Comparison of ENCODE assay signal across 1 cellular context in the genomic region with DNA sequence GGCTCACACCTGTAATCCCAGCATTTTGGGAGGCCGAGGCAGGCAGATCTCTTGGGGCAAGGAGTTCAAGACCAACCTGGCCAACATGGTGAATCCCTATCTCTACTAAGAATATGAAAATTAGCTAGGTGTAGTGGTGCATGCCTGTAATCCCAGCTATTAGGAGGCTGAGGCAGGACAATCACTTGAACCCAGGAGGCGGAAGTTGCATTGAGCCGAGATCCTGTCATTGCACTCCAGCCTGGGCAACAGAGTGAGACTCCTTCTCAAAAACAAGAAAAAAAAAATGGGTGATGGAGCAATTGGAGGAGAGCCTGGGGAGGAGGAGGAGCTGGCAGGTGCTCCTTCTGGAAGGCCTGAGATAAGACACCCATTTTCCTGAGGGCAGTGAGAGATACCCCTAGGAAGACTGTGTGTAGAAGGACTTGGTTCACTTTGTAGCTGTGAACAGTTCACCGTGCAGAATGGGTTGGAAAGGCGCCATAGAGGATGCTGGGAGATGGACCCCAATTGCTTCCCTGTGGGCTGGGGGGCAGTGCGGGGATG.
A peak's percentile ranks its signal among the peaks of the same experiment; 100 is the strongest.
TF ChIP-seq lines count a peak whose summit lies in the region.

No MANE protein-coding gene starts in this region.

TF ChIP-seq in K562, 482 proteins besides CTCF, POLR2A, EP300 and RAD21 (continues in another document):
- TF ChIP-seq, protein P1, sequence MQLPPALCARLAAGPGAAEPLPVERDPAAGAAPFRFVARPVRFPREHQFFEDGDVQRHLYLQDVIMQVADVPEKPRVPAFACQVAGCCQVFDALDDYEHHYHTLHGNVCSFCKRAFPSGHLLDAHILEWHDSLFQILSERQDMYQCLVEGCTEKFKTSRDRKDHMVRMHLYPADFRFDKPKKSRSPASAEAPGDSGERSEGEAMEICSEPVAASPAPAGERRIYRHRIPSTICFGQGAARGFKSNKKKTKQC (CRISPR knock-in tag; IDR thresholded peaks at IDR 0.05), result no peak
- TF ChIP-seq RFX7 (CRISPR knock-in tag; IDR thresholded peaks at IDR 0.05), result no peak
- no peak for TF ChIP-seq FIP1L1 (IDR thresholded peaks at IDR 0.05; ENCODE audit: low read depth, low read length, poor library complexity, severe bottlenecking)
- no peak for TF ChIP-seq MCM5 (IDR thresholded peaks at IDR 0.05; ENCODE audit: low read depth)
- TF ChIP-seq, protein P2, sequence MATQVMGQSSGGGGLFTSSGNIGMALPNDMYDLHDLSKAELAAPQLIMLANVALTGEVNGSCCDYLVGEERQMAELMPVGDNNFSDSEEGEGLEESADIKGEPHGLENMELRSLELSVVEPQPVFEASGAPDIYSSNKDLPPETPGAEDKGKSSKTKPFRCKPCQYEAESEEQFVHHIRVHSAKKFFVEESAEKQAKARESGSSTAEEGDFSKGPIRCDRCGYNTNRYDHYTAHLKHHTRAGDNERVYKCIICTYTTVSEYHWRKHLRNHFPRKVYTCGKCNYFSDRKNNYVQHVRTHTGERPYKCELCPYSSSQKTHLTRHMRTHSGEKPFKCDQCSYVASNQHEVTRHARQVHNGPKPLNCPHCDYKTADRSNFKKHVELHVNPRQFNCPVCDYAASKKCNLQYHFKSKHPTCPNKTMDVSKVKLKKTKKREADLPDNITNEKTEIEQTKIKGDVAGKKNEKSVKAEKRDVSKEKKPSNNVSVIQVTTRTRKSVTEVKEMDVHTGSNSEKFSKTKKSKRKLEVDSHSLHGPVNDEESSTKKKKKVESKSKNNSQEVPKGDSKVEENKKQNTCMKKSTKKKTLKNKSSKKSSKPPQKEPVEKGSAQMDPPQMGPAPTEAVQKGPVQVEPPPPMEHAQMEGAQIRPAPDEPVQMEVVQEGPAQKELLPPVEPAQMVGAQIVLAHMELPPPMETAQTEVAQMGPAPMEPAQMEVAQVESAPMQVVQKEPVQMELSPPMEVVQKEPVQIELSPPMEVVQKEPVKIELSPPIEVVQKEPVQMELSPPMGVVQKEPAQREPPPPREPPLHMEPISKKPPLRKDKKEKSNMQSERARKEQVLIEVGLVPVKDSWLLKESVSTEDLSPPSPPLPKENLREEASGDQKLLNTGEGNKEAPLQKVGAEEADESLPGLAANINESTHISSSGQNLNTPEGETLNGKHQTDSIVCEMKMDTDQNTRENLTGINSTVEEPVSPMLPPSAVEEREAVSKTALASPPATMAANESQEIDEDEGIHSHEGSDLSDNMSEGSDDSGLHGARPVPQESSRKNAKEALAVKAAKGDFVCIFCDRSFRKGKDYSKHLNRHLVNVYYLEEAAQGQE (CRISPR knock-in tag; IDR thresholded peaks at IDR 0.05; ENCODE audit: low read depth), result no peak
- TF ChIP-seq POLR3A (IDR thresholded peaks at IDR 0.05; ENCODE audit: borderline replicate concordance, extremely low read depth, insufficient read depth, insufficient read length), result no peak
- TF ChIP-seq ZNF445 (CRISPR knock-in tag; IDR thresholded peaks at IDR 0.05; ENCODE audit: low read depth), result no peak
- TF ChIP-seq MBD2 (IDR thresholded peaks at IDR 0.05; ENCODE audit: borderline replicate concordance, low read depth), result no peak
- TF ChIP-seq GTF2E2 (tag; IDR thresholded peaks at IDR 0.05), result no peak
- no peak for TF ChIP-seq GABPB1 (CRISPR knock-in tag; IDR thresholded peaks at IDR 0.05)
- no peak for TF ChIP-seq STAT5B (CRISPR knock-in tag; IDR thresholded peaks at IDR 0.05)
- TF ChIP-seq ZNF766 (CRISPR knock-in tag; conservative IDR thresholded peaks at IDR 0.05), result no peak
- TF ChIP-seq, protein P3, sequence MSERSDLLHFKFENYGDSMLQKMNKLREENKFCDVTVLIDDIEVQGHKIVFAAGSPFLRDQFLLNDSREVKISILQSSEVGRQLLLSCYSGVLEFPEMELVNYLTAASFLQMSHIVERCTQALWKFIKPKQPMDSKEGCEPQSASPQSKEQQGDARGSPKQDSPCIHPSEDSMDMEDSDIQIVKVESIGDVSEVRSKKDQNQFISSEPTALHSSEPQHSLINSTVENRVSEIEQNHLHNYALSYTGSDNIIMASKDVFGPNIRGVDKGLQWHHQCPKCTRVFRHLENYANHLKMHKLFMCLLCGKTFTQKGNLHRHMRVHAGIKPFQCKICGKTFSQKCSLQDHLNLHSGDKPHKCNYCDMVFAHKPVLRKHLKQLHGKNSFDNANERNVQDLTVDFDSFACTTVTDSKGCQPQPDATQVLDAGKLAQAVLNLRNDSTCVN (CRISPR knock-in tag; IDR thresholded peaks at IDR 0.05), result no peak
- TF ChIP-seq SUPT5H (IDR thresholded peaks at IDR 0.05), result no peak
- TF ChIP-seq, protein P4, sequence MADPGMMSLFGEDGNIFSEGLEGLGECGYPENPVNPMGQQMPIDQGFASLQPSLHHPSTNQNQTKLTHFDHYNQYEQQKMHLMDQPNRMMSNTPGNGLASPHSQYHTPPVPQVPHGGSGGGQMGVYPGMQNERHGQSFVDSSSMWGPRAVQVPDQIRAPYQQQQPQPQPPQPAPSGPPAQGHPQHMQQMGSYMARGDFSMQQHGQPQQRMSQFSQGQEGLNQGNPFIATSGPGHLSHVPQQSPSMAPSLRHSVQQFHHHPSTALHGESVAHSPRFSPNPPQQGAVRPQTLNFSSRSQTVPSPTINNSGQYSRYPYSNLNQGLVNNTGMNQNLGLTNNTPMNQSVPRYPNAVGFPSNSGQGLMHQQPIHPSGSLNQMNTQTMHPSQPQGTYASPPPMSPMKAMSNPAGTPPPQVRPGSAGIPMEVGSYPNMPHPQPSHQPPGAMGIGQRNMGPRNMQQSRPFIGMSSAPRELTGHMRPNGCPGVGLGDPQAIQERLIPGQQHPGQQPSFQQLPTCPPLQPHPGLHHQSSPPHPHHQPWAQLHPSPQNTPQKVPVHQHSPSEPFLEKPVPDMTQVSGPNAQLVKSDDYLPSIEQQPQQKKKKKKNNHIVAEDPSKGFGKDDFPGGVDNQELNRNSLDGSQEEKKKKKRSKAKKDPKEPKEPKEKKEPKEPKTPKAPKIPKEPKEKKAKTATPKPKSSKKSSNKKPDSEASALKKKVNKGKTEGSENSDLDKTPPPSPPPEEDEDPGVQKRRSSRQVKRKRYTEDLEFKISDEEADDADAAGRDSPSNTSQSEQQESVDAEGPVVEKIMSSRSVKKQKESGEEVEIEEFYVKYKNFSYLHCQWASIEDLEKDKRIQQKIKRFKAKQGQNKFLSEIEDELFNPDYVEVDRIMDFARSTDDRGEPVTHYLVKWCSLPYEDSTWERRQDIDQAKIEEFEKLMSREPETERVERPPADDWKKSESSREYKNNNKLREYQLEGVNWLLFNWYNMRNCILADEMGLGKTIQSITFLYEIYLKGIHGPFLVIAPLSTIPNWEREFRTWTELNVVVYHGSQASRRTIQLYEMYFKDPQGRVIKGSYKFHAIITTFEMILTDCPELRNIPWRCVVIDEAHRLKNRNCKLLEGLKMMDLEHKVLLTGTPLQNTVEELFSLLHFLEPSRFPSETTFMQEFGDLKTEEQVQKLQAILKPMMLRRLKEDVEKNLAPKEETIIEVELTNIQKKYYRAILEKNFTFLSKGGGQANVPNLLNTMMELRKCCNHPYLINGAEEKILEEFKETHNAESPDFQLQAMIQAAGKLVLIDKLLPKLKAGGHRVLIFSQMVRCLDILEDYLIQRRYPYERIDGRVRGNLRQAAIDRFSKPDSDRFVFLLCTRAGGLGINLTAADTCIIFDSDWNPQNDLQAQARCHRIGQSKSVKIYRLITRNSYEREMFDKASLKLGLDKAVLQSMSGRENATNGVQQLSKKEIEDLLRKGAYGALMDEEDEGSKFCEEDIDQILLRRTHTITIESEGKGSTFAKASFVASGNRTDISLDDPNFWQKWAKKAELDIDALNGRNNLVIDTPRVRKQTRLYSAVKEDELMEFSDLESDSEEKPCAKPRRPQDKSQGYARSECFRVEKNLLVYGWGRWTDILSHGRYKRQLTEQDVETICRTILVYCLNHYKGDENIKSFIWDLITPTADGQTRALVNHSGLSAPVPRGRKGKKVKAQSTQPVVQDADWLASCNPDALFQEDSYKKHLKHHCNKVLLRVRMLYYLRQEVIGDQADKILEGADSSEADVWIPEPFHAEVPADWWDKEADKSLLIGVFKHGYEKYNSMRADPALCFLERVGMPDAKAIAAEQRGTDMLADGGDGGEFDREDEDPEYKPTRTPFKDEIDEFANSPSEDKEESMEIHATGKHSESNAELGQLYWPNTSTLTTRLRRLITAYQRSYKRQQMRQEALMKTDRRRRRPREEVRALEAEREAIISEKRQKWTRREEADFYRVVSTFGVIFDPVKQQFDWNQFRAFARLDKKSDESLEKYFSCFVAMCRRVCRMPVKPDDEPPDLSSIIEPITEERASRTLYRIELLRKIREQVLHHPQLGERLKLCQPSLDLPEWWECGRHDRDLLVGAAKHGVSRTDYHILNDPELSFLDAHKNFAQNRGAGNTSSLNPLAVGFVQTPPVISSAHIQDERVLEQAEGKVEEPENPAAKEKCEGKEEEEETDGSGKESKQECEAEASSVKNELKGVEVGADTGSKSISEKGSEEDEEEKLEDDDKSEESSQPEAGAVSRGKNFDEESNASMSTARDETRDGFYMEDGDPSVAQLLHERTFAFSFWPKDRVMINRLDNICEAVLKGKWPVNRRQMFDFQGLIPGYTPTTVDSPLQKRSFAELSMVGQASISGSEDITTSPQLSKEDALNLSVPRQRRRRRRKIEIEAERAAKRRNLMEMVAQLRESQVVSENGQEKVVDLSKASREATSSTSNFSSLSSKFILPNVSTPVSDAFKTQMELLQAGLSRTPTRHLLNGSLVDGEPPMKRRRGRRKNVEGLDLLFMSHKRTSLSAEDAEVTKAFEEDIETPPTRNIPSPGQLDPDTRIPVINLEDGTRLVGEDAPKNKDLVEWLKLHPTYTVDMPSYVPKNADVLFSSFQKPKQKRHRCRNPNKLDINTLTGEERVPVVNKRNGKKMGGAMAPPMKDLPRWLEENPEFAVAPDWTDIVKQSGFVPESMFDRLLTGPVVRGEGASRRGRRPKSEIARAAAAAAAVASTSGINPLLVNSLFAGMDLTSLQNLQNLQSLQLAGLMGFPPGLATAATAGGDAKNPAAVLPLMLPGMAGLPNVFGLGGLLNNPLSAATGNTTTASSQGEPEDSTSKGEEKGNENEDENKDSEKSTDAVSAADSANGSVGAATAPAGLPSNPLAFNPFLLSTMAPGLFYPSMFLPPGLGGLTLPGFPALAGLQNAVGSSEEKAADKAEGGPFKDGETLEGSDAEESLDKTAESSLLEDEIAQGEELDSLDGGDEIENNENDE (IDR thresholded peaks at IDR 0.05; ENCODE audit: low read depth, low read length), result no peak
- TF ChIP-seq, protein P5, sequence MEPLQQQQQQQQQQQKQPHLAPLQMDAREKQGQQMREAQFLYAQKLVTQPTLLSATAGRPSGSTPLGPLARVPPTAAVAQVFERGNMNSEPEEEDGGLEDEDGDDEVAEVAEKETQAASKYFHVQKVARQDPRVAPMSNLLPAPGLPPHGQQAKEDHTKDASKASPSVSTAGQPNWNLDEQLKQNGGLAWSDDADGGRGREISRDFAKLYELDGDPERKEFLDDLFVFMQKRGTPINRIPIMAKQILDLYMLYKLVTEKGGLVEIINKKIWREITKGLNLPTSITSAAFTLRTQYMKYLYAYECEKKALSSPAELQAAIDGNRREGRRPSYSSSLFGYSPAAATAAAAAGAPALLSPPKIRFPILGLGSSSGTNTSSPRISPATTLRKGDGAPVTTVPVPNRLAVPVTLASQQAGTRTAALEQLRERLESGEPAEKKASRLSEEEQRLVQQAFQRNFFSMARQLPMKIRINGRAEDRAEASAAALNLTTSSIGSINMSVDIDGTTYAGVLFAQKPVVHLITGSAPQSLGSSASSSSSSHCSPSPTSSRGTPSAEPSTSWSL (CRISPR knock-in tag; IDR thresholded peaks at IDR 0.05; ENCODE audit: borderline replicate concordance), result no peak
- TF ChIP-seq BHLHE40 (IDR thresholded peaks at IDR 0.05; ENCODE audit: low read length), result 0 out of 2 replicates have a peak, but pooled peaks have one; percentile 34
- TF ChIP-seq ARNT (IDR thresholded peaks at IDR 0.05), result no peak
- TF ChIP-seq, protein P6, sequence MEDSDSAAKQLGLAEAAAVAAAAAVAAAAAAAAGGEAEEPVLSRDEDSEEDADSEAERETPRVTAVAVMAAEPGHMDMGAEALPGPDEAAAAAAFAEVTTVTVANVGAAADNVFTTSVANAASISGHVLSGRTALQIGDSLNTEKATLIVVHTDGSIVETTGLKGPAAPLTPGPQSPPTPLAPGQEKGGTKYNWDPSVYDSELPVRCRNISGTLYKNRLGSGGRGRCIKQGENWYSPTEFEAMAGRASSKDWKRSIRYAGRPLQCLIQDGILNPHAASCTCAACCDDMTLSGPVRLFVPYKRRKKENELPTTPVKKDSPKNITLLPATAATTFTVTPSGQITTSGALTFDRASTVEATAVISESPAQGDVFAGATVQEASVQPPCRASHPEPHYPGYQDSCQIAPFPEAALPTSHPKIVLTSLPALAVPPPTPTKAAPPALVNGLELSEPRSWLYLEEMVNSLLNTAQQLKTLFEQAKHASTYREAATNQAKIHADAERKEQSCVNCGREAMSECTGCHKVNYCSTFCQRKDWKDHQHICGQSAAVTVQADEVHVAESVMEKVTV (CRISPR knock-in tag; IDR thresholded peaks at IDR 0.05), result no peak
- no peak for TF ChIP-seq POLR2AphosphoS2 (IDR thresholded peaks at IDR 0.05; ENCODE audit: low read length)
- no peak for TF ChIP-seq ELF2 (CRISPR knock-in tag; IDR thresholded peaks at IDR 0.05)
- TF ChIP-seq ZNF77 (CRISPR knock-in tag; IDR thresholded peaks at IDR 0.05), result no peak
